Comparison of ENCODE assay signal across 1 cellular context in the genomic region with DNA sequence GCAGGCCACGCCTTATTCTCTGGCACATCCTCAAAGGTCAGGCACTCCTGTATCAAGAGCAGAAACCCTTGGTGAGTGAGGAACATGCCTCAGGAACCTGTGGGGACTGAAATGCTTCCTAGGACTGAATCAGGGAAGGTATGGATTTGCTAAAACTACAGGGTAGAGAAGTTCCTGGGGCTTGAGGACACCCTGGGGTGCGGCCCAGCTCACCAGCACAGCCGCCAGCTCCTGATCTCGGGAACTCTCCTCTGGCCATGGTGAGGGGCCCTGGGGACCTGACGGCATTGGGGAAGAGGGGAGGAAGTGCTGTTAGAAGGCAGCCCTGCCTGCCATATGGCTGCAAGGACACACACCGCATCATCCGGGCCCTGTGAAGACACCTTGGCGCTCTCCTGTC.
A peak's percentile ranks its signal among the peaks of the same experiment; 100 is the strongest.
TF ChIP-seq lines count a peak whose summit lies in the region.

No MANE protein-coding gene starts in this region.

TF ChIP-seq in GM23338, 12 proteins besides CTCF, POLR2A, EP300 and RAD21:
- TF ChIP-seq EZH2phosphoT487 (IDR thresholded peaks at IDR 0.05; ENCODE audit: unreplicated experiment) = no peak
- TF ChIP-seq, protein P1, sequence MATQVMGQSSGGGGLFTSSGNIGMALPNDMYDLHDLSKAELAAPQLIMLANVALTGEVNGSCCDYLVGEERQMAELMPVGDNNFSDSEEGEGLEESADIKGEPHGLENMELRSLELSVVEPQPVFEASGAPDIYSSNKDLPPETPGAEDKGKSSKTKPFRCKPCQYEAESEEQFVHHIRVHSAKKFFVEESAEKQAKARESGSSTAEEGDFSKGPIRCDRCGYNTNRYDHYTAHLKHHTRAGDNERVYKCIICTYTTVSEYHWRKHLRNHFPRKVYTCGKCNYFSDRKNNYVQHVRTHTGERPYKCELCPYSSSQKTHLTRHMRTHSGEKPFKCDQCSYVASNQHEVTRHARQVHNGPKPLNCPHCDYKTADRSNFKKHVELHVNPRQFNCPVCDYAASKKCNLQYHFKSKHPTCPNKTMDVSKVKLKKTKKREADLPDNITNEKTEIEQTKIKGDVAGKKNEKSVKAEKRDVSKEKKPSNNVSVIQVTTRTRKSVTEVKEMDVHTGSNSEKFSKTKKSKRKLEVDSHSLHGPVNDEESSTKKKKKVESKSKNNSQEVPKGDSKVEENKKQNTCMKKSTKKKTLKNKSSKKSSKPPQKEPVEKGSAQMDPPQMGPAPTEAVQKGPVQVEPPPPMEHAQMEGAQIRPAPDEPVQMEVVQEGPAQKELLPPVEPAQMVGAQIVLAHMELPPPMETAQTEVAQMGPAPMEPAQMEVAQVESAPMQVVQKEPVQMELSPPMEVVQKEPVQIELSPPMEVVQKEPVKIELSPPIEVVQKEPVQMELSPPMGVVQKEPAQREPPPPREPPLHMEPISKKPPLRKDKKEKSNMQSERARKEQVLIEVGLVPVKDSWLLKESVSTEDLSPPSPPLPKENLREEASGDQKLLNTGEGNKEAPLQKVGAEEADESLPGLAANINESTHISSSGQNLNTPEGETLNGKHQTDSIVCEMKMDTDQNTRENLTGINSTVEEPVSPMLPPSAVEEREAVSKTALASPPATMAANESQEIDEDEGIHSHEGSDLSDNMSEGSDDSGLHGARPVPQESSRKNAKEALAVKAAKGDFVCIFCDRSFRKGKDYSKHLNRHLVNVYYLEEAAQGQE (IDR thresholded peaks at IDR 0.05; ENCODE audit: unreplicated experiment) = no peak
- TF ChIP-seq ZNF114 (CRISPR knock-in tag; IDR thresholded peaks at IDR 0.05) = no peak
- TF ChIP-seq POLR2AphosphoS5 (IDR thresholded peaks at IDR 0.05; ENCODE audit: low read depth) = 0 out of 2 replicates have a peak, but pooled peaks have one; percentile 13
- no peak for TF ChIP-seq STAT1 (IDR thresholded peaks at IDR 0.05; ENCODE audit: unreplicated experiment)
- TF ChIP-seq NANOG (IDR thresholded peaks at IDR 0.05; ENCODE audit: borderline replicate concordance) = no peak
- TF ChIP-seq, protein P2, sequence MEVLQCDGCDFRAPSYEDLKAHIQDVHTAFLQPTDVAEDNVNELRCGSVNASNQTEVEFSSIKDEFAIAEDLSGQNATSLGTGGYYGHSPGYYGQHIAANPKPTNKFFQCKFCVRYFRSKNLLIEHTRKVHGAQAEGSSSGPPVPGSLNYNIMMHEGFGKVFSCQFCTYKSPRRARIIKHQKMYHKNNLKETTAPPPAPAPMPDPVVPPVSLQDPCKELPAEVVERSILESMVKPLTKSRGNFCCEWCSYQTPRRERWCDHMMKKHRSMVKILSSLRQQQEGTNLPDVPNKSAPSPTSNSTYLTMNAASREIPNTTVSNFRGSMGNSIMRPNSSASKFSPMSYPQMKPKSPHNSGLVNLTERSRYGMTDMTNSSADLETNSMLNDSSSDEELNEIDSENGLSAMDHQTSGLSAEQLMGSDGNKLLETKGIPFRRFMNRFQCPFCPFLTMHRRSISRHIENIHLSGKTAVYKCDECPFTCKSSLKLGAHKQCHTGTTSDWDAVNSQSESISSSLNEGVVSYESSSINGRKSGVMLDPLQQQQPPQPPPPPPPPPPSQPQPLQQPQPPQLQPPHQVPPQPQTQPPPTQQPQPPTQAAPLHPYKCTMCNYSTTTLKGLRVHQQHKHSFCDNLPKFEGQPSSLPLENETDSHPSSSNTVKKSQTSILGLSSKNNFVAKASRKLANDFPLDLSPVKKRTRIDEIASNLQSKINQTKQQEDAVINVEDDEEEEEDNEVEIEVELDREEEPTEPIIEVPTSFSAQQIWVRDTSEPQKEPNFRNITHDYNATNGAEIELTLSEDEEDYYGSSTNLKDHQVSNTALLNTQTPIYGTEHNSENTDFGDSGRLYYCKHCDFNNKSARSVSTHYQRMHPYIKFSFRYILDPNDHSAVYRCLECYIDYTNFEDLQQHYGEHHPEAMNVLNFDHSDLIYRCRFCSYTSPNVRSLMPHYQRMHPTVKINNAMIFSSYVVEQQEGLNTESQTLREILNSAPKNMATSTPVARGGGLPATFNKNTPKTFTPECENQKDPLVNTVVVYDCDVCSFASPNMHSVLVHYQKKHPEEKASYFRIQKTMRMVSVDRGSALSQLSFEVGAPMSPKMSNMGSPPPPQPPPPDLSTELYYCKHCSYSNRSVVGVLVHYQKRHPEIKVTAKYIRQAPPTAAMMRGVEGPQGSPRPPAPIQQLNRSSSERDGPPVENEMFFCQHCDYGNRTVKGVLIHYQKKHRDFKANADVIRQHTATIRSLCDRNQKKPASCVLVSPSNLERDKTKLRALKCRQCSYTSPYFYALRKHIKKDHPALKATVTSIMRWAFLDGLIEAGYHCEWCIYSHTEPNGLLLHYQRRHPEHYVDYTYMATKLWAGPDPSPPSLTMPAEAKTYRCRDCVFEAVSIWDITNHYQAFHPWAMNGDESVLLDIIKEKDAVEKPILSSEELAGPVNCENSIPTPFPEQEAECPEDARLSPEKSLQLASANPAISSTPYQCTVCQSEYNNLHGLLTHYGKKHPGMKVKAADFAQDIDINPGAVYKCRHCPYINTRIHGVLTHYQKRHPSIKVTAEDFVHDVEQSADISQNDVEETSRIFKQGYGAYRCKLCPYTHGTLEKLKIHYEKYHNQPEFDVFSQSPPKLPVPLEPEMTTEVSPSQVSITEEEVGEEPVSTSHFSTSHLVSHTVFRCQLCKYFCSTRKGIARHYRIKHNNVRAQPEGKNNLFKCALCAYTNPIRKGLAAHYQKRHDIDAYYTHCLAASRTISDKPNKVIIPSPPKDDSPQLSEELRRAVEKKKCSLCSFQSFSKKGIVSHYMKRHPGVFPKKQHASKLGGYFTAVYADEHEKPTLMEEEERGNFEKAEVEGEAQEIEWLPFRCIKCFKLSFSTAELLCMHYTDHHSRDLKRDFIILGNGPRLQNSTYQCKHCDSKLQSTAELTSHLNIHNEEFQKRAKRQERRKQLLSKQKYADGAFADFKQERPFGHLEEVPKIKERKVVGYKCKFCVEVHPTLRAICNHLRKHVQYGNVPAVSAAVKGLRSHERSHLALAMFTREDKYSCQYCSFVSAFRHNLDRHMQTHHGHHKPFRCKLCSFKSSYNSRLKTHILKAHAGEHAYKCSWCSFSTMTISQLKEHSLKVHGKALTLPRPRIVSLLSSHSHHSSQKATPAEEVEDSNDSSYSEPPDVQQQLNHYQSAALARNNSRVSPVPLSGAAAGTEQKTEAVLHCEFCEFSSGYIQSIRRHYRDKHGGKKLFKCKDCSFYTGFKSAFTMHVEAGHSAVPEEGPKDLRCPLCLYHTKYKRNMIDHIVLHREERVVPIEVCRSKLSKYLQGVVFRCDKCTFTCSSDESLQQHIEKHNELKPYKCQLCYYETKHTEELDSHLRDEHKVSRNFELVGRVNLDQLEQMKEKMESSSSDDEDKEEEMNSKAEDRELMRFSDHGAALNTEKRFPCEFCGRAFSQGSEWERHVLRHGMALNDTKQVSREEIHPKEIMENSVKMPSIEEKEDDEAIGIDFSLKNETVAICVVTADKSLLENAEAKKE (CRISPR knock-in tag; IDR thresholded peaks at IDR 0.05) = no peak
